18 cellular contexts compared by ENCODE assay signal in the genomic region with DNA sequence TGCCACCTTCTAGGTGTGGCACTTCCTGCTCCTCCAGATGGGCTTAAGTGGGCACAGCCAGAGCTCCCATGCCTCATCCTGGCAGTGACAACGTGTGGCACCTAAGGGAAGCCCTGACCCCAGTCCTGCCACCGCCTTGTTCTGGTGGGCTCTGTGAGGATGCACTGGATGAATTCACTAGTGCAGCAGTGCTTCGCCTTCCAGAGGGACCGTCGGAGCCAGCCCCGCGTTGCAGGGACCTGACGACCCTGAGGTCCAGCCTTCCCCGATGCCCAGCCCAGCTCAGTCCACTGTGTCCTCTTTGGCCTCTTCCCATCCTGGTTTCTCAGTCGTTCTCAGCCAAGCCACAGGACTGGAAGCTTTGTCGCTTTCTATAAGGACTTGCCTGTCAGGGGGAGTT.
"Had no signal": no experiment of that assay in that cellular context is flagged by ENCODE, and none has a peak within 500 bp of the region (broad histone marks: within the 10 kb centered on the region; RNA-seq: fewer than 3 reads in every experiment).

No MANE protein-coding gene starts in this region.

- H3K27ac ChIP-seq: psoas muscle, stomach, VCaP had no signal

- H3K4me3 ChIP-seq: psoas muscle, smooth muscle cell, stomach had no signal

- FAIRE-seq: bronchial epithelial cell, islet of Langerhans had no signal

- H3K9me3 Mint-ChIP-seq: activated naive CD4-positive, alpha-beta T cell treated with anti-CD3 and anti-CD28 coated beads, Interleukin-2, amount 50 U/mL, for 72 hours; activated T-helper 1 cell treated with anti-CD3 and anti-CD28 coated beads, Interleukin-12 subunit alpha, Interleukin-12 subunit beta, Interleukin-2, Interleukin-4 antibody, amounts not matched to agents 30 ng/mL and 10 ng/mL and 1 ng/mL, durations not matched to agents 14 hours and 24 hours and 36 hours; dendritic cell treated with granulocyte-macrophage colony-stimulating factor and Interleukin-4, amounts not matched to agents 40 ng/mL and 50 ng/mL, for 4 days; effector memory CD8-positive, alpha-beta T cell; mesothelial cell of epicardium; natural killer cell treated with Interleukin-12 subunit alpha and Interleukin-12 subunit beta and Interleukin-15 and Interleukin-18, amount 100 ng/mL, for 72 hours had no signal

- H3K4me2 ChIP-seq: smooth muscle cell had no signal

- H3K27ac Mint-ChIP-seq: activated T-helper 1 cell treated with anti-CD3 and anti-CD28 coated beads, Interleukin-12 subunit alpha, Interleukin-12 subunit beta, Interleukin-2, Interleukin-4 antibody, amounts not matched to agents 30 ng/mL and 10 ng/mL and 1 ng/mL, durations not matched to agents 14 hours and 24 hours and 36 hours; dendritic cell treated with granulocyte-macrophage colony-stimulating factor and Interleukin-4, amounts not matched to agents 40 ng/mL and 50 ng/mL, for 4 days; effector memory CD8-positive, alpha-beta T cell; natural killer cell treated with Interleukin-12 subunit alpha and Interleukin-12 subunit beta and Interleukin-15 and Interleukin-18, amount 100 ng/mL, for 72 hours had no signal

- DNase-seq: activated CD4-positive, alpha-beta T cell treated with anti-CD3 and anti-CD28 coated beads, Interleukin-2, amount 50 U/mL, for 4 hours; activated gamma-delta T cell treated with Interleukin-2 at 50 U/mL for 16 hours; effector memory CD8-positive, alpha-beta T cell; stimulated activated CD4-positive, alpha-beta T cell treated with anti-CD3 and anti-CD28 coated beads, Interleukin-4, amount 100 ng/mL, for 1 hour; stomach; T-helper 2 cell; trophoblast cell had no signal

- H3K4me1 ChIP-seq: psoas muscle had no signal

- H3K4me3 Mint-ChIP-seq: activated T-helper 1 cell treated with anti-CD3 and anti-CD28 coated beads, Interleukin-12 subunit alpha, Interleukin-12 subunit beta, Interleukin-2, Interleukin-4 antibody, amounts not matched to agents 30 ng/mL and 10 ng/mL and 1 ng/mL, durations not matched to agents 14 hours and 24 hours and 36 hours; dendritic cell treated with granulocyte-macrophage colony-stimulating factor and Interleukin-4, amounts not matched to agents 40 ng/mL and 50 ng/mL, for 4 days; effector memory CD8-positive, alpha-beta T cell; natural killer cell treated with Interleukin-12 subunit alpha and Interleukin-12 subunit beta and Interleukin-15 and Interleukin-18, amount 100 ng/mL, for 72 hours had no signal

- ATAC-seq: activated naive CD4-positive, alpha-beta T cell treated with anti-CD3 and anti-CD28 coated beads, Interleukin-2, amount 50 U/mL, for 72 hours; effector memory CD8-positive, alpha-beta T cell; natural killer cell treated with Interleukin-12 subunit alpha and Interleukin-12 subunit beta and Interleukin-15 and Interleukin-18, amount 100 ng/mL, for 72 hours; psoas muscle; right cardiac atrium had no signal

- H3K36me3 ChIP-seq: stomach had no signal

- H3K36me3 Mint-ChIP-seq: activated naive CD4-positive, alpha-beta T cell treated with anti-CD3 and anti-CD28 coated beads, Interleukin-2, amount 50 U/mL, for 72 hours; mesothelial cell of epicardium; natural killer cell treated with Interleukin-12 subunit alpha and Interleukin-12 subunit beta and Interleukin-15 and Interleukin-18, amount 100 ng/mL, for 72 hours had no signal

- H3K9me3 ChIP-seq: psoas muscle, stomach had no signal
